In the genomic region with DNA sequence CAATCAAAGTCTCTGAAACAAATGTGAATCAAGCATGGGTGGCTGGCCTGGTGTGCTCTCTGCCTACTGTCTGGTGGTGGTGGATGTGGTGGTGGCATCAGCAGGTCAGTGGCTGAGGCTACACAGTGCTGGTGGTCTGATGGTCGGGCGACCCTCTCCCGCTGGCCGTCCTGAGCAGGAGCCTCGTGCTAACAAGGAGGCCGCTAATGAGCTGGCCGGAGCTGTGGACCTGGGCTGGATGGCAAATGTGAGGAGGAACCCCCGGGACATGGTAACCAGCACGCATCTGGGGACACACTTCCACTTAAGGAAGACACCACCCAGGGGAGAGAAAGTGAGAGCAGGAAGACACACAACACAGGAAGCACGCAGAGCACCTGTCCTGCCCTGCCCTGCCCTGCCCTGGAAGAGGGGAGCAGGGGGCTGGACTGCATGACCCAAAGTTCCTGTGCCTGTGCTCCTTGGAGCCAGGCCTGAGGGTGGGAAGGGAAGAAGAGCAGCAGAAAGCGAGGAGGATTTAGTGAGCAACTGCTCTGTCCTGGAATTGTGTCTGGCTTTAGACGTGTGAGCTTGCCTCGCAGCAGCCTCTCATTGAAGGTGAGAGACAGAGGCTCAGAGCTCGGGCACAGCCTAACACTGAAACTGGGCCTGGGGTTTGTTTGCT, we compare ENCODE assay signal across 16 cellular contexts. TPM values are rescaled to one million over a fixed set of nuclear protein-coding genes. Genes with fewer than 3 reads are reported as not detected.
DNase-seq lines count a peak whose midpoint lies in the region; ATAC-seq and TF ChIP-seq lines count a peak whose summit lies in the region.
"Had no signal": no experiment of that assay in that cellular context is flagged by ENCODE, and none has a peak within 500 bp of the region (broad histone marks: within the 10 kb centered on the region; RNA-seq: fewer than 3 reads in every experiment).

No MANE protein-coding gene starts in this region.

- no peak overlapping the region for H4K8ac ChIP-seq in IMR-90 (ENCODE audit: low read depth in 2 of 2, low read length in 2 of 2)

- CTCF ChIA-PET in IMR-90 (lab: Yijun Ruan, JAX): no interaction called here

- H3K4me3 Mint-ChIP-seq in glutamatergic neuron (ENCODE audit: unreplicated experiment): no peak overlapping the region

- TF ChIP-seq EP300 in sigmoid colon (IDR thresholded peaks at IDR 0.05): no peak

- no peak overlapping the region; the same call in 1 of the 2 replicates for H3K4ac ChIP-seq in IMR-90 (ENCODE audit: low read depth, low read length)

- peak overlapping the region; percentile 72 for H2AK9ac ChIP-seq in IMR-90 (replicated peaks; ENCODE audit: low read depth, low read length, poor library complexity)

- no peak overlapping the region for H3K4me3 ChIP-seq in IMR-90 (ENCODE audit: insufficient read depth, low read depth, low read length)
- H3K4me3 ChIP-seq in sigmoid colon: no peak overlapping the region
- H3K4me3 ChIP-seq: BLaER1 treated with 17β-estradiol and CSF1 and Interleukin-3, amounts not matched to agents 10 nM and 100 nM had no signal

- no peaks in the 10 kb centered on the region for H3K36me3 ChIP-seq in IMR-90 (ENCODE audit: control insufficient read depth, insufficient read depth, low read length)
- H3K36me3 ChIP-seq in sigmoid colon: no peaks in the 10 kb centered on the region

- H3K27me3 ChIP-seq in IMR-90 (ENCODE audit: control insufficient read depth, insufficient read depth, low read length): no peaks in the 10 kb centered on the region
- H3K27me3 ChIP-seq in sigmoid colon: peaks cover 0 to 15% (median 0%) of the 10 kb centered on the region in 3 donors
- H3K27me3 ChIP-seq: BLaER1 treated with 17β-estradiol and CSF1 and Interleukin-3, amounts not matched to agents 10 nM and 100 nM had no signal

- H2BK5ac ChIP-seq in IMR-90 (ENCODE audit: low read depth, low read length, poor library complexity, severe bottlenecking): no peak overlapping the region

- no peak overlapping the region for H3K4me2 ChIP-seq in IMR-90 (ENCODE audit: low read depth, low read length)
- H3K4me2 ChIP-seq: SK-N-SH had no signal

- intact Hi-C loops in cardiac septum (cut with DNase I): no loop called here
- intact Hi-C loops in Right ventricle myocardium superior (cut with DNase I): no loop called here
- intact Hi-C loops in IMR-90 (cut with micrococcal nuclease): no loop called here
- intact Hi-C loops in sigmoid colon (cut with DNase I): no loop called here

- no peak overlapping the region for H3K56ac ChIP-seq in IMR-90 (ENCODE audit: extremely low read depth, insufficient read depth, low read length)

- H3K14ac ChIP-seq in IMR-90 (replicated peaks; ENCODE audit: low read depth, low read length): no peak overlapping the region

- H2AFZ ChIP-seq in IMR-90 (replicated peaks; ENCODE audit: low read length, poor library complexity): no peak overlapping the region

- H2AK5ac ChIP-seq in IMR-90 (ENCODE audit: low read depth, low read length): no peak overlapping the region

- H3K9ac ChIP-seq in IMR-90 (ENCODE audit: low read depth, low read length): no peak overlapping the region
- H3K9ac ChIP-seq: SK-N-SH had no signal

- H3K36me3 Mint-ChIP-seq in glutamatergic neuron (ENCODE audit: unreplicated experiment): no peaks in the 10 kb centered on the region

- dilution Hi-C loops in IMR-90 (cut with HindIII; ENCODE audit: low sequenced_read_pairs, unreplicated experiment): no loop called here

- H3K9me3 Mint-ChIP-seq in glutamatergic neuron (ENCODE audit: unreplicated experiment): peaks cover 9% of the 10 kb centered on the region

- H3K27ac ChIP-seq in IMR-90 (ENCODE audit: insufficient read depth, low read length) (no peak overlapping the region), sigmoid colon (no peak overlapping the region)
- H3K27ac ChIP-seq: BLaER1 treated with 17β-estradiol and CSF1 and Interleukin-3, amounts not matched to agents 10 nM and 100 nM had no signal

- ATAC-seq in Right ventricle myocardium superior (ENCODE audit: poor library complexity) (no peak), IMR-90 (ENCODE audit: low read depth) (no peak), HG03159 (IDR thresholded peaks at IDR 0.05; ENCODE audit: unreplicated experiment) (no peak)
- ATAC-seq: Panc1 had no signal

- peaks cover 18% of the 10 kb centered on the region for H3K9me1 ChIP-seq in IMR-90 (ENCODE audit: insufficient read depth, low read length)

- no peak for TF ChIP-seq RAD21 in IMR-90 (IDR thresholded peaks at IDR 0.05; ENCODE audit: low read length)

- no peak overlapping the region for H4K91ac ChIP-seq in IMR-90 (ENCODE audit: insufficient read depth, low read depth, low read length)

- no peak overlapping the region for H3K18ac ChIP-seq in IMR-90 (ENCODE audit: low read depth, low read length)

- H2BK15ac ChIP-seq in IMR-90 (ENCODE audit: low read depth, low read length): no peak overlapping the region

- no TSS peak for BruUV-seq in IMR-90 (replicated peaks; lab: Mats Ljungman, UMichigan)

- H3K27ac Mint-ChIP-seq in glutamatergic neuron (ENCODE audit: unreplicated experiment): no peak overlapping the region

- H2BK120ac ChIP-seq in IMR-90 (ENCODE audit: low read depth, low read length): no peak overlapping the region

- H2BK20ac ChIP-seq in IMR-90 (ENCODE audit: low read depth, low read length): no peak overlapping the region

- H4K20me1 ChIP-seq in IMR-90 (ENCODE audit: insufficient read depth, low read length): no peaks in the 10 kb centered on the region
- H4K20me1 ChIP-seq: BLaER1 treated with 17β-estradiol and CSF1 and Interleukin-3, amounts not matched to agents 10 nM and 100 nM had no signal

- peaks cover 20% of the 10 kb centered on the region for H3K4me1 ChIP-seq in IMR-90 (ENCODE audit: control insufficient read depth, insufficient read depth, low read length)
- H3K4me1 ChIP-seq in sigmoid colon: peaks cover 0 to 7% (median 3%) of the 10 kb centered on the region in 4 donors

- TF ChIP-seq CTCF in IMR-90 (conservative IDR thresholded peaks at IDR 0.05; ENCODE audit: low read depth, low read length): no peak
- no peak for TF ChIP-seq CTCF in glutamatergic neuron (IDR thresholded peaks at IDR 0.05; ENCODE audit: partially characterized antibody, unreplicated experiment)
- TF ChIP-seq CTCF in sigmoid colon (IDR thresholded peaks at IDR 0.05): no peak

- 84% methylated on average over 6 of the region's 14 CpGs; no CpG with 5 or more reads in 1 of the 2 experiments for WGBS in IMR-90 (ENCODE audit: extremely low coverage in 2 of 2, insufficient read length in 1 of 2), 2 experiments
- WGBS in sigmoid colon, 2 donors: 84 to 88% methylated on average over 14 of the region's 14 CpGs

- H3K23ac ChIP-seq in IMR-90 (ENCODE audit: low read depth, low read length): no peak overlapping the region

- H3K9me3 ChIP-seq in IMR-90 (ENCODE audit: control insufficient read depth, insufficient read depth, low read length): no peaks in the 10 kb centered on the region
- H3K9me3 ChIP-seq in sigmoid colon: no peaks in the 10 kb centered on the region
- H3K9me3 ChIP-seq: BLaER1 treated with 17β-estradiol and CSF1 and Interleukin-3, amounts not matched to agents 10 nM and 100 nM; SK-N-SH had no signal

- in situ Hi-C loops in IMR-90 (cut with MboI; ENCODE audit: low sequenced_read_pairs): no loop called here

- peaks cover 1% of the 10 kb centered on the region for H3K4me1 Mint-ChIP-seq in glutamatergic neuron (ENCODE audit: low read depth, unreplicated experiment)

- POLR2A ChIA-PET in IMR-90 (lab: Charles Lee; ENCODE audit: unreplicated experiment): no interaction called here

- no peak overlapping the region for H4K5ac ChIP-seq in IMR-90 (ENCODE audit: low read depth, low read length)

- peaks cover 7% of the 10 kb centered on the region for H3K27me3 Mint-ChIP-seq in glutamatergic neuron (ENCODE audit: unreplicated experiment)

- peak; percentile 71 for DNase-seq in cardiac septum (ENCODE audit: low spot score)
- no peak for DNase-seq in Right ventricle myocardium superior
- DNase-seq in IMR-90: no peak
- DNase-seq in glutamatergic neuron: peak; percentile 12
- peak; percentile 56 for DNase-seq in sigmoid colon
- DNase-seq in cerebellum (ENCODE audit: low spot score): no peak
- no peak for DNase-seq in superior temporal gyrus (ENCODE audit: extremely low spot score)
- DNase-seq: DMS 273 treated with DMSO at 0.1 percent for 48 hours, Kasumi-1, NCI-H1105 treated with DMSO at 0.1 percent for 48 hours, NCI-H187 treated with DMSO at 0.1 percent for 48 hours, SHP77, SK-N-SH had no signal

- no peaks in the 10 kb centered on the region for H3K79me1 ChIP-seq in IMR-90 (ENCODE audit: low read depth in 1 of 2, low read length in 2 of 2)

- TF ChIP-seq POLR2A in IMR-90 (IDR thresholded peaks at IDR 0.05; ENCODE audit: low read depth, low read length) (no peak), sigmoid colon (IDR thresholded peaks at IDR 0.05) (no peak)

TF ChIP-seq in IMR-90, 13 proteins besides CTCF, POLR2A, EP300 and RAD21 (continues in another document):
- no peak for TF ChIP-seq SMC3 (IDR thresholded peaks at IDR 0.05; ENCODE audit: low read depth, low read length)
- TF ChIP-seq, protein P1, sequence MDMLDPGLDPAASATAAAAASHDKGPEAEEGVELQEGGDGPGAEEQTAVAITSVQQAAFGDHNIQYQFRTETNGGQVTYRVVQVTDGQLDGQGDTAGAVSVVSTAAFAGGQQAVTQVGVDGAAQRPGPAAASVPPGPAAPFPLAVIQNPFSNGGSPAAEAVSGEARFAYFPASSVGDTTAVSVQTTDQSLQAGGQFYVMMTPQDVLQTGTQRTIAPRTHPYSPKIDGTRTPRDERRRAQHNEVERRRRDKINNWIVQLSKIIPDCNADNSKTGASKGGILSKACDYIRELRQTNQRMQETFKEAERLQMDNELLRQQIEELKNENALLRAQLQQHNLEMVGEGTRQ (IDR thresholded peaks at IDR 0.05; ENCODE audit: low read depth, low read length): no peak
- TF ChIP-seq RFX5 (IDR thresholded peaks at IDR 0.05; ENCODE audit: low read depth, low read length): no peak
- no peak for TF ChIP-seq NFE2L2 (IDR thresholded peaks at IDR 0.05; ENCODE audit: low read depth, low read length)

RNA-seq across cellular contexts. Expression of gene SLC37A2, which starts 23.7 kb away (rescaled TPM):
- total RNA-seq in cardiac septum (1.2 TPM), Right ventricle myocardium superior (3.8 TPM), IMR-90 (2012; rRNA removed) (0.72 and 0.83 TPM in 2 replicates), glutamatergic neuron (ENCODE audit: unreplicated experiment) (0.74 TPM), sigmoid colon (10 to 100 TPM in 1 of 4 donors, 1 to 10 TPM in 3; 3.4 to 10.3 (median 6.6) TPM), cerebellum (1.8 TPM)
- polyA plus RNA-seq in IMR-90 (2012; rRNA removed) (1.1 and 1.5 TPM in 2 replicates), sigmoid colon (10 to 100 TPM in 1 of 3 donors, 1 to 10 TPM in 2; 1.2 to 14.1 (median 3.5) TPM)
- 0.83 and 1.4 TPM in 2 replicates for polyA plus RNA-seq in IMR-90 (2012; cell fraction: cytosol; rRNA removed)
- polyA plus RNA-seq in IMR-90 (2012; cell fraction: nucleus; rRNA removed; ENCODE audit: low replicate concordance): 2.5 and 4.2 TPM in 2 replicates

RNA-seq across cellular contexts. Expression of gene TMEM218, which starts 24.7 kb away (rescaled TPM):
- total RNA-seq in cardiac septum: 8.7 TPM
- 6.7 TPM for total RNA-seq in Right ventricle myocardium superior
- 19.4 and 24.4 TPM in 2 replicates for total RNA-seq in IMR-90 (2012; rRNA removed)
- polyA plus RNA-seq in IMR-90 (2012; rRNA removed): 17.7 and 23.0 TPM in 2 replicates
- 22.3 and 22.4 TPM in 2 replicates for polyA plus RNA-seq in IMR-90 (2012; cell fraction: cytosol; rRNA removed)
- 16.7 and 47.5 TPM in 2 replicates for polyA plus RNA-seq in IMR-90 (2012; cell fraction: nucleus; rRNA removed; ENCODE audit: low replicate concordance)
- total RNA-seq in glutamatergic neuron (ENCODE audit: unreplicated experiment): 15.8 TPM
- 10 to 100 TPM; 14.0 to 34.6 (median 26.0) TPM for total RNA-seq in sigmoid colon
- 10 to 100 TPM; 12.0 to 23.3 (median 15.6) TPM for polyA plus RNA-seq in sigmoid colon
- total RNA-seq in cerebellum: 22.0 TPM

Comparison
In these comparisons a context has a peak if more than half of its experiments do, and no peak if none do; other contexts are left out.
1. DNase-seq: peak in cardiac septum (single experiment), glutamatergic neuron (single experiment) and sigmoid colon (single experiment); none in Right ventricle myocardium superior (single experiment), IMR-90 (single experiment), cerebellum (single experiment) and superior temporal gyrus (single experiment).